ENCODE assay signal across 15 cellular contexts in genomic region chr2:152491139-152491472, GRCh38.
DNase-seq lines count a peak whose midpoint lies in the region; ATAC-seq and TF ChIP-seq lines count a peak whose summit lies in the region.
"Had no signal": no experiment of that assay in that cellular context is flagged by ENCODE, and none has a peak within 500 bp of the region (broad histone marks: within the 10 kb centered on the region; RNA-seq: fewer than 3 reads in every experiment).

No MANE protein-coding gene starts in this region.

- in situ Hi-C loops in Panc1 (cut with HindIII; ENCODE audit: low pct_unique_long_range_greater_than_20kb, low sequenced_read_pairs), result no loop called here

- H3K27ac ChIP-seq in Panc1 (ENCODE audit: low read length) (0 out of 2 replicates have a peak overlapping the region, but pooled peaks have one; percentile 1), temporal lobe (ENCODE audit: low read depth, low read length) (peak overlapping the region; percentile 95)

- H3K27ac Mint-ChIP-seq in mesothelial cell of epicardium, result peak overlapping the region; percentile 73
- no peak overlapping the region for H3K27ac Mint-ChIP-seq in stimulated activated naive B cell treated with anti-CD40 and anti-IgM and Interleukin-4, amounts not matched to agents 10 μg/mL and 1 μg/mL and 100 μg/mL, for 72 hours
- H3K27ac Mint-ChIP-seq: activated T-helper 2 cell treated with anti-CD3 and anti-CD28 coated beads, Interferon-gamma antibody, Interleukin-2, Interleukin-4, amounts not matched to agents 10 μg/mL and 5 μg/mL and 100 μg/mL, durations not matched to agents 14 hours and 24 hours and 36 hours had no signal

- TF ChIP-seq CTCF in Panc1 (IDR thresholded peaks at IDR 0.05), result no peak
- no peak for TF ChIP-seq CTCF in fibroblast of villous mesenchyme (IDR thresholded peaks at IDR 0.05; ENCODE audit: insufficient read depth, low read depth, low read length)
- no peak for TF ChIP-seq CTCF in mesothelial cell of epicardium (IDR thresholded peaks at IDR 0.05; ENCODE audit: unreplicated experiment)

- CTCF ChIA-PET in Panc1 (lab: Charles Lee), result interaction anchor here (0.8 kb wide), 1 partner anchor 228 kb away, joined by 4 read pairs; no protein-coding TSS in a partner anchor

- DNase-seq in Panc1 (ENCODE audit: low read depth, low spot score), result no peak
- DNase-seq in fibroblast of villous mesenchyme (ENCODE audit: low read depth), result peak; percentile 87
- DNase-seq in mesothelial cell of epicardium (ENCODE audit: low spot score in 2 of 2, unreplicated experiment in 2 of 2), result no peak
- no peak for DNase-seq in stimulated activated naive B cell treated with anti-CD40 and anti-IgM and Interleukin-4, amounts not matched to agents 10 μg/mL and 1 μg/mL and 100 μg/mL, for 72 hours
- DNase-seq in NCI-H1417 (lab: John Stamatoyannopoulos, UW), result no peak
- DNase-seq in inferior parietal cortex (ENCODE audit: extremely low spot score), result no peak
- DNase-seq: activated CD4-positive, CD25-positive, alpha-beta regulatory T cell treated with anti-CD3 and anti-CD28 coated beads, Interleukin-2, amount 50 U/mL, for 72 hours; Caco-2; NCI-H345; SIG-M5; upper lobe of left lung had no signal

- no TSS peak for BruUV-seq in Panc1 (replicated peaks; lab: Mats Ljungman, UMichigan)

- H3K4me1 Mint-ChIP-seq in mesothelial cell of epicardium, result peaks cover 42% of the 10 kb centered on the region
- H3K4me1 Mint-ChIP-seq in stimulated activated naive B cell treated with anti-CD40 and anti-IgM and Interleukin-4, amounts not matched to agents 10 μg/mL and 1 μg/mL and 100 μg/mL, for 72 hours, result peaks cover 2 to 22% of the 10 kb centered on the region in 2 donors

- H3K36me3 ChIP-seq in Panc1 (ENCODE audit: control insufficient read depth, insufficient read depth, low read length), result no peaks in the 10 kb centered on the region
- H3K36me3 ChIP-seq: upper lobe of left lung had no signal

- peaks cover 44% of the 10 kb centered on the region for H3K4me1 ChIP-seq in Panc1 (ENCODE audit: control insufficient read depth, insufficient read depth, low read length)

- ATAC-seq in Panc1 (no peak), GM21423 (IDR thresholded peaks at IDR 0.05; ENCODE audit: unreplicated experiment) (no peak)
- ATAC-seq in stimulated activated naive B cell treated with anti-CD40 and anti-IgM and Interleukin-4, amounts not matched to agents 10 μg/mL and 1 μg/mL and 100 μg/mL, for 72 hours (replicated peaks), result no peak
- ATAC-seq: HCT116 had no signal

- intact Hi-C loops in Panc1 (cut with micrococcal nuclease; ENCODE audit: unreplicated experiment), result no loop called here

- peaks cover 6% of the 10 kb centered on the region for H3K9me3 Mint-ChIP-seq in mesothelial cell of epicardium
- H3K9me3 Mint-ChIP-seq in stimulated activated naive B cell treated with anti-CD40 and anti-IgM and Interleukin-4, amounts not matched to agents 10 μg/mL and 1 μg/mL and 100 μg/mL, for 72 hours, result no peaks in the 10 kb centered on the region
- H3K9me3 Mint-ChIP-seq: activated T-helper 2 cell treated with anti-CD3 and anti-CD28 coated beads, Interferon-gamma antibody, Interleukin-2, Interleukin-4, amounts not matched to agents 10 μg/mL and 5 μg/mL and 100 μg/mL, durations not matched to agents 14 hours and 24 hours and 36 hours had no signal

- H3K4me3 ChIP-seq in Panc1 (ENCODE audit: low read depth in 2 of 2, low read length in 2 of 2) (no peak overlapping the region), fibroblast of villous mesenchyme (ENCODE audit: low read depth, low read length) (no peak overlapping the region)
- H3K4me3 ChIP-seq: upper lobe of left lung had no signal

- POLR2A ChIA-PET in Panc1 (lab: Charles Lee), result interaction anchor here (1.4 kb wide), 1 partner anchor 14 kb away, joined by 3 read pairs; no protein-coding TSS in a partner anchor

- H3K4me3 Mint-ChIP-seq in mesothelial cell of epicardium, result no peak overlapping the region
- no peak overlapping the region for H3K4me3 Mint-ChIP-seq in stimulated activated naive B cell treated with anti-CD40 and anti-IgM and Interleukin-4, amounts not matched to agents 10 μg/mL and 1 μg/mL and 100 μg/mL, for 72 hours

- no peaks in the 10 kb centered on the region for H3K9me3 ChIP-seq in Panc1 (ENCODE audit: control insufficient read depth, insufficient read depth, low read depth, low read length)
- H3K9me3 ChIP-seq: Caco-2, upper lobe of left lung had no signal

- no peaks in the 10 kb centered on the region for H3K27me3 Mint-ChIP-seq in mesothelial cell of epicardium (ENCODE audit: low read depth)
- peaks cover 0 to 3% of the 10 kb centered on the region in 2 donors for H3K27me3 Mint-ChIP-seq in stimulated activated naive B cell treated with anti-CD40 and anti-IgM and Interleukin-4, amounts not matched to agents 10 μg/mL and 1 μg/mL and 100 μg/mL, for 72 hours

- H3K27me3 ChIP-seq in Panc1 (ENCODE audit: control insufficient read depth, insufficient read depth, low read length), result no peaks in the 10 kb centered on the region
- H3K27me3 ChIP-seq: upper lobe of left lung had no signal

- H3K36me3 Mint-ChIP-seq in mesothelial cell of epicardium, result no peaks in the 10 kb centered on the region
- no peaks in the 10 kb centered on the region for H3K36me3 Mint-ChIP-seq in stimulated activated naive B cell treated with anti-CD40 and anti-IgM and Interleukin-4, amounts not matched to agents 10 μg/mL and 1 μg/mL and 100 μg/mL, for 72 hours
